Comparison of ENCODE assay signal across 9 cellular contexts in the genomic region with DNA sequence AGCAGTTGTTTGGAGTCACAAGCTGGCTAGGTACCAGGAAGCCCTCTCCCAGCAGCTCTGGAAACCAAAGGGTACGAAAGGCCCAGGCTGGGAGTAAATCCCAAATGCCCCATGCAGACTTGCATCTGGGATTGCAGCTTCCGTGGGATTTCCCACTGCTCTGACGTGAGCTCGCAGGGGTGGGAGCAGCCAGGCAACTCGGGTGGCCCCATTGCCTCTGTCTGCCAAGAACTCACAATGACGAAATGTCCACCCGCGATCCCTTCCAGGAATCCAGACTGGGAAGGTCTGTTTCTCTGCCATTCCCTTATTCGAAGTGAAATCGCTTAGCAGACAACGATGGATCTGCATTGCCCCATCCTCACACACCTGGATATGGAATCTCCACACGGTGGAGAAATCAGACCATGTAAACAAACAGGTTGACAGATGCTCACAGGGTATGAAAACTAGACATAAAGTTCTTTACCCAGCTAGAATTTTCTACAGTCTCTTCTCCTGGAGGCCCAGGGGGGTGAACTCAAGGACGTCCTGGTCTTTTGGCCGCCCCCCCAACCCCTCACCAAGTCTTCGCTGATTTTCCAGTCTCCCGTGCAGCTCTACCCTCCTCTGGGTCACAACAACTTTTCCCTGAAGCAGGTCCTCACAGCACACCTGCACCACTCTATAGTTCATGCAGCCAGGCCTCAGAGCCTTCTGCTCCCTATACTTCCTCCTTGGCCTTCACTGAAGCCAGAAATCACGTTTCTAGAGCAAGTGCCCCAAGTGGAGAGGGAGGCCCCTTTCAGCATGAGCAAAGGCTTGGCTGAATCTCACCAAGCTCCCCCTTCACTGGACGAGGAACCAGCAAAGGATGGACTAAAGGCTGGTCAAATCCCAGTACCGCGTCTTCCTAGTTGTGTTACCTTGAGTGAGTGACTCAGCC. TPM values are rescaled to one million over a fixed set of nuclear protein-coding genes. Genes with fewer than 3 reads are reported as not detected.
A peak's percentile ranks its signal among the peaks of the same experiment; 100 is the strongest.
DNase-seq lines count a peak whose midpoint lies in the region; ATAC-seq, FAIRE-seq and TF ChIP-seq lines count a peak whose summit lies in the region.
"Had no signal": no experiment of that assay in that cellular context is flagged by ENCODE, and none has a peak within 500 bp of the region (broad histone marks: within the 10 kb centered on the region; RNA-seq: fewer than 3 reads in every experiment).

No MANE protein-coding gene starts in this region.

- H3K4me3 ChIP-seq in BLaER1 = no peak overlapping the region
- no peak overlapping the region for H3K4me3 ChIP-seq in breast epithelium
- H3K4me3 ChIP-seq in keratinocyte (ENCODE audit: control insufficient read depth in 2 of 3, extremely low read depth in 1 of 3, insufficient read depth in 2 of 3, low read depth in 1 of 3, low read length in 3 of 3) = no peak overlapping the region
- H3K4me3 ChIP-seq in skeletal muscle cell (ENCODE audit: low read depth, low read length) = no peak overlapping the region

- H3K27me3 ChIP-seq in BLaER1 (no peaks in the 10 kb centered on the region), breast epithelium (no peaks in the 10 kb centered on the region), keratinocyte (ENCODE audit: control insufficient read depth, extremely low read depth, insufficient read depth, low read length) (no peaks in the 10 kb centered on the region)

- TF ChIP-seq POLR2A in breast epithelium (IDR thresholded peaks at IDR 0.05) = no peak

- no peak overlapping the region for H2AFZ ChIP-seq in keratinocyte (ENCODE audit: control insufficient read depth, low read length)

- H3K9me3 ChIP-seq in BLaER1 (peaks cover 10% of the 10 kb centered on the region), breast epithelium (peaks cover 0 to 6% of the 10 kb centered on the region in 2 donors), keratinocyte (ENCODE audit: control insufficient read depth, low read depth, low read length) (no peaks in the 10 kb centered on the region)

- H3K9ac ChIP-seq in BLaER1 (peak overlapping the region; percentile 55), keratinocyte (ENCODE audit: control insufficient read depth, extremely low read depth, insufficient read depth, low read length) (no peak overlapping the region)

- H3K27ac ChIP-seq in BLaER1 (peak overlapping the region; percentile 85), breast epithelium (peak overlapping the region; percentile 30 to 85), keratinocyte (ENCODE audit: control insufficient read depth, insufficient read depth, low read length) (peak overlapping the region; percentile 32)

- peaks cover 98% of the 10 kb centered on the region for H3K79me2 ChIP-seq in keratinocyte (ENCODE audit: control insufficient read depth, insufficient read depth, low read length)

- H3K36me3 ChIP-seq in BLaER1 (no peaks in the 10 kb centered on the region), breast epithelium (no peaks in the 10 kb centered on the region), keratinocyte (ENCODE audit: control insufficient read depth in 2 of 2, extremely low read depth in 1 of 2, insufficient read depth in 2 of 2, low read length in 2 of 2) (peaks cover 21 to 54% of the 10 kb centered on the region in 2 experiments)

- ATAC-seq in HG03097 (IDR thresholded peaks at IDR 0.05; ENCODE audit: low FRiP score, unreplicated experiment) = no peak
- no peak for ATAC-seq in HG02642 (IDR thresholded peaks at IDR 0.05; ENCODE audit: poor library complexity, unreplicated experiment)
- ATAC-seq: CD8-positive, alpha-beta T cell had no signal

- H3K9me1 ChIP-seq in keratinocyte (ENCODE audit: control insufficient read depth, extremely low read depth, insufficient read depth, low read length) = peaks cover 22% of the 10 kb centered on the region

- TF ChIP-seq CTCF in breast epithelium (IDR thresholded peaks at IDR 0.05) = no peak
- TF ChIP-seq CTCF in keratinocyte (optimal IDR thresholded peaks at IDR 0.05 in 1 of 3, IDR thresholded peaks at IDR 0.05 in 1 of 3, conservative IDR thresholded peaks at IDR 0.05 in 1 of 3; ENCODE audit: extremely low read depth in 1 of 3, insufficient read depth in 2 of 3, low read length in 3 of 3) = no peak

- H4K20me1 ChIP-seq in BLaER1 (peaks cover 24% of the 10 kb centered on the region), keratinocyte (ENCODE audit: control insufficient read depth, extremely low read depth, insufficient read depth, low read length) (peaks cover 63% of the 10 kb centered on the region)

- H3K4me1 ChIP-seq in BLaER1 = peaks cover 95% of the 10 kb centered on the region
- H3K4me1 ChIP-seq in breast epithelium = peaks cover 0 to 15% of the 10 kb centered on the region in 2 donors
- H3K4me1 ChIP-seq in keratinocyte (ENCODE audit: control insufficient read depth, extremely low read depth, insufficient read depth, low read length) = peaks cover 58% of the 10 kb centered on the region

- dilution Hi-C loops in keratinocyte (cut with MboI; ENCODE audit: extremely low pct_ligation_motif_present, low sequenced_read_pairs) = no loop called here

- intact Hi-C loops in breast epithelium (cut with DNase I; ENCODE audit: low total_unique reads) = no loop called here

- peak; percentile 82 for FAIRE-seq in keratinocyte (lab: Jason Lieb, UNC)

- peak in 1 of 2 donors; percentile 58 for DNase-seq in breast epithelium (ENCODE audit: low spot score in 2 of 2)
- DNase-seq in keratinocyte (ENCODE audit: low read depth, low spot score) = no peak
- peak; percentile 94 for DNase-seq in skeletal muscle cell (ENCODE audit: low read depth)
- no peak for DNase-seq in NCI-H446 treated with DMSO at 0.1 percent for 48 hours (lab: John Stamatoyannopoulos, UW)
- no peak for DNase-seq in islet precursor cell
- DNase-seq: CD8-positive, alpha-beta T cell had no signal

- H3K4me2 ChIP-seq in BLaER1 (peak overlapping the region; percentile 99), keratinocyte (ENCODE audit: control insufficient read depth, extremely low read depth, insufficient read depth, low read depth, low read length) (peak overlapping the region; percentile 14)

RNA-seq across cellular contexts. Expression of a gene that starts 20.0 kb away (rescaled TPM):
- total RNA-seq in breast epithelium = 10 to 100 TPM; 14.3 to 30.5 (median 14.7) TPM
- polyA plus RNA-seq in keratinocyte = 31.0 to 56.6 TPM (median 33.9 TPM) in 3 replicates
- polyA plus RNA-seq in keratinocyte (2011; ENCODE audit: low read depth) = 22.4 TPM
- 32.2 and 35.6 TPM in 2 replicates for polyA plus RNA-seq in keratinocyte (2011; cell fraction: cytosol; rRNA removed)
- 116 and 136 TPM in 2 replicates for polyA plus RNA-seq in keratinocyte (2011; cell fraction: nucleus; rRNA removed)
- polyA plus RNA-seq in keratinocyte (2012; ENCODE audit: low replicate concordance) = 46.1 and 73.7 TPM in 2 replicates
- polyA minus RNA-seq in keratinocyte = 46.4 to 127 TPM (median 59.1 TPM) in 3 replicates
- 63.7 TPM for polyA minus RNA-seq in keratinocyte (2011; cell fraction: cytosol; rRNA and poly(A)+ RNA removed)
- 88.9 and 140 TPM in 2 replicates for polyA minus RNA-seq in keratinocyte (2011; cell fraction: nucleus; rRNA and poly(A)+ RNA removed)

Comparison
In these comparisons a context has a peak if more than half of its experiments do, and no peak if none do; other contexts are left out.
1. H3K27ac ChIP-seq: peak in every context shown above with its lines; median percentile 85 in BLaER1; 58 in breast epithelium; 32 in keratinocyte.